In genomic region chrX:39896951-39897740, GRCh38 we compare ENCODE assay signal across 9 cellular contexts.
DNase-seq lines count a peak whose midpoint lies in the region; ATAC-seq lines count a peak whose summit lies in the region.
"Had no signal": no experiment of that assay in that cellular context is flagged by ENCODE, and none has a peak within 500 bp of the region (broad histone marks: within the 10 kb centered on the region; RNA-seq: fewer than 3 reads in every experiment).

No MANE protein-coding gene starts in this region.

- ATAC-seq in HG03025 (IDR thresholded peaks at IDR 0.05; ENCODE audit: low FRiP score, unreplicated experiment) (no peak), GM21447 (IDR thresholded peaks at IDR 0.05; ENCODE audit: unreplicated experiment) (no peak)
- no peak for ATAC-seq in naive thymus-derived CD8-positive, alpha-beta T cell
- ATAC-seq: activated naive CD8-positive, alpha-beta T cell treated with anti-CD3 and anti-CD28 coated beads, Interleukin-2, amount 50 U/mL, for 24 hours had no signal

- no peak overlapping the region for H3K4me3 ChIP-seq in mesodermal cell (ENCODE audit: extremely low read depth, insufficient read depth, low read length, poor library complexity, severe bottlenecking)

- no peaks in the 10 kb centered on the region for H3K36me3 ChIP-seq in mesodermal cell (ENCODE audit: control insufficient read depth, insufficient read depth, low read length)

- DNase-seq in AG08396 (ENCODE audit: low spot score) (peak; percentile 75), LHCN-M2 (ENCODE audit: low read depth) (peak; percentile 84), dedifferentiated amniotic fluid mesenchymal stem cell (ENCODE audit: extremely low spot score) (peak; percentile 71), DMS53 (lab: John Stamatoyannopoulos, UW) (no peak)
- no peak for DNase-seq in naive thymus-derived CD8-positive, alpha-beta T cell
- DNase-seq: activated naive CD8-positive, alpha-beta T cell treated with anti-CD3 and anti-CD28 coated beads, Interleukin-2, amount 50 U/mL, for 24 hours had no signal

- peaks cover 33% of the 10 kb centered on the region for H3K4me1 ChIP-seq in mesodermal cell (ENCODE audit: control insufficient read depth, insufficient read depth, low read length, poor library complexity, severe bottlenecking)

- 29 to 33% methylated on average over 9 to 10 of the region's 20 CpGs for WGBS in mesodermal cell (ENCODE audit: insufficient coverage in 2 of 2), 2 experiments

- H3K9me3 Mint-ChIP-seq in naive thymus-derived CD8-positive, alpha-beta T cell = no peaks in the 10 kb centered on the region
- H3K9me3 Mint-ChIP-seq: activated naive CD8-positive, alpha-beta T cell treated with anti-CD3 and anti-CD28 coated beads, Interleukin-2, amount 50 U/mL, for 24 hours had no signal

- no peaks in the 10 kb centered on the region for H3K36me3 Mint-ChIP-seq in naive thymus-derived CD8-positive, alpha-beta T cell

- H3K4me3 Mint-ChIP-seq in naive thymus-derived CD8-positive, alpha-beta T cell = no peak overlapping the region
- H3K4me3 Mint-ChIP-seq: activated naive CD8-positive, alpha-beta T cell treated with anti-CD3 and anti-CD28 coated beads, Interleukin-2, amount 50 U/mL, for 24 hours had no signal

- H3K27me3 Mint-ChIP-seq in naive thymus-derived CD8-positive, alpha-beta T cell = peaks cover 0 to 2% (median 0%) of the 10 kb centered on the region in 5 donors

- no peak overlapping the region for H3K27ac Mint-ChIP-seq in naive thymus-derived CD8-positive, alpha-beta T cell
- H3K27ac Mint-ChIP-seq: activated naive CD8-positive, alpha-beta T cell treated with anti-CD3 and anti-CD28 coated beads, Interleukin-2, amount 50 U/mL, for 24 hours had no signal

- peaks cover 0 to 5% (median under 1%) of the 10 kb centered on the region in 4 donors for H3K4me1 Mint-ChIP-seq in naive thymus-derived CD8-positive, alpha-beta T cell

- H3K27ac ChIP-seq in mesodermal cell (ENCODE audit: low read depth, low read length, severe bottlenecking) = peak overlapping the region; percentile 62

- POLR2A ChIA-PET in naive thymus-derived CD8-positive, alpha-beta T cell (lab: Charles Lee) = no interaction called here

- H3K9me3 ChIP-seq in mesodermal cell (ENCODE audit: control insufficient read depth, low read length) = no peaks in the 10 kb centered on the region

Comparison
In these comparisons a context has a peak if more than half of its experiments do, and no peak if none do; other contexts are left out.
1. DNase-seq: peak in AG08396 (single experiment), LHCN-M2 (single experiment) and dedifferentiated amniotic fluid mesenchymal stem cell (single experiment); none in DMS53 (single experiment) and naive thymus-derived CD8-positive, alpha-beta T cell (0 of 10).